Comparison of ENCODE assay signal across 24 cellular contexts in the genomic region with DNA sequence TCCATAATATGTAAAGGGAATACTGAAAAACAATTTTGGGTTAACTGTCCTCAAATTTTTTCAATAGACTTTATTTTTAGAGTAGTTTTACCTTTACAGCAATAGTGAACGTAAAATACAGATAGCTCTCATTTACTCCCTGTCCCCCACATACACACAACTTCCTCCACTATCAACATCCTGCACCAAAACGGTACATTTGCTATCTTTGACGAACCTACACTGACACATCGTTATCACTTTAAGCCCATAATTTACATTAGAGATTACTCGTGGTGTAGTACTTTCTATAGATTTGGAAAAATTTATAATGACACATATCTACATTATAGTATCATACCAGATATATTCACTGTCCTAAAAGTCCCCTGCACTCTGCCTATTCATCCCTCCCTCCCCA. TPM values are rescaled to one million over a fixed set of nuclear protein-coding genes. Genes with fewer than 3 reads are reported as not detected.
"Had no signal": no experiment of that assay in that cellular context is flagged by ENCODE, and none has a peak within 500 bp of the region (broad histone marks: within the 10 kb centered on the region; RNA-seq: fewer than 3 reads in every experiment).

No MANE protein-coding gene starts in this region.

- H3K4me1 ChIP-seq: Peyer's patch, SJCRH30 had no signal

- H3K36me3 Mint-ChIP-seq: IgD-negative memory B cell had no signal

- DNase-seq: KBM-7, MV-4-11, NCI-H1048, NCI-H1105, NCI-H1417, NCI-H1436 treated with DMSO at 0.1 percent for 48 hours, NCI-H1694, NCI-H187 treated with DMSO at 0.1 percent for 48 hours, NCI-H2029 treated with DMSO at 0.1 percent for 48 hours, NCI-H2171 treated with DMSO at 0.1 percent for 48 hours, NCI-H345, NCI-H446 treated with DMSO at 0.1 percent for 48 hours, NCI-H510A treated with DMSO at 0.1 percent for 48 hours, NCI-H526, NCI-H82, PC-3, Peyer's patch, SHP77 treated with DMSO at 0.1 percent for 48 hours, SJCRH30 had no signal

- H3K36me3 ChIP-seq: Peyer's patch, SJCRH30 had no signal

- H3K4me3 ChIP-seq: Peyer's patch, SJCRH30 had no signal

- H3K9me3 ChIP-seq: Peyer's patch, SJCRH30 had no signal

- H3K4me3 Mint-ChIP-seq: IgD-negative memory B cell had no signal

- H3K27ac Mint-ChIP-seq: IgD-negative memory B cell had no signal

- ATAC-seq: PC-3, Right ventricle myocardium inferior, SK-N-SH treated with all-trans-retinoic acid at 6 μM for 48 hours had no signal

- H3K4me1 Mint-ChIP-seq: IgD-negative memory B cell had no signal

- H3K27me3 ChIP-seq: Peyer's patch, SJCRH30 had no signal

- H3K27ac ChIP-seq: HL-60, Peyer's patch, SJCRH30 had no signal

- H3K9me3 Mint-ChIP-seq: IgD-negative memory B cell had no signal

RNA-seq across cellular contexts. Expression of gene P2RY1, which starts 16.9 kb away (rescaled TPM):
- total RNA-seq: LHCN-M2 had no signal
